In the genomic region with DNA sequence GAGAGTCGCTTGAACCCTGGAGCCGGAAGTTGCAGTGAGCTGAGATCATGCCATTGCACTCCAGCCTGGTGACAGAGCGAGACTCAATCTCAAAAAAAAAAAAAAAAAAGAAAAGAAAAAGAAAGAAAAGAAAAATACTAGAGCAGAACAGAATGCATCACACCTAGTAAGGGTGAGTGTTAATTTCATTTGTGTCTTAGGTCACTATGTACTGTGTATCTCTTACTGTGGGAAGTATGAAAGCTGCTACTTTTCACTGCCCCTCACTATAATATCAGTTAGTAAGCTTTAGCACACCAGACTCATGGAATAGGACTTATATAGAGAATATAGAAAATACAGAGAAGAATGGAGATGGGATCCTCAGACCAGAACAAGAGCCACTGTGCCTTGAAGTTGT, we compare ENCODE assay signal across 1 cellular context.
TF ChIP-seq lines count a peak whose summit lies in the region.

No MANE protein-coding gene starts in this region.

TF ChIP-seq in GM23338, 12 proteins besides CTCF, POLR2A, EP300 and RAD21 (continued from another document):
- TF ChIP-seq, protein P1, sequence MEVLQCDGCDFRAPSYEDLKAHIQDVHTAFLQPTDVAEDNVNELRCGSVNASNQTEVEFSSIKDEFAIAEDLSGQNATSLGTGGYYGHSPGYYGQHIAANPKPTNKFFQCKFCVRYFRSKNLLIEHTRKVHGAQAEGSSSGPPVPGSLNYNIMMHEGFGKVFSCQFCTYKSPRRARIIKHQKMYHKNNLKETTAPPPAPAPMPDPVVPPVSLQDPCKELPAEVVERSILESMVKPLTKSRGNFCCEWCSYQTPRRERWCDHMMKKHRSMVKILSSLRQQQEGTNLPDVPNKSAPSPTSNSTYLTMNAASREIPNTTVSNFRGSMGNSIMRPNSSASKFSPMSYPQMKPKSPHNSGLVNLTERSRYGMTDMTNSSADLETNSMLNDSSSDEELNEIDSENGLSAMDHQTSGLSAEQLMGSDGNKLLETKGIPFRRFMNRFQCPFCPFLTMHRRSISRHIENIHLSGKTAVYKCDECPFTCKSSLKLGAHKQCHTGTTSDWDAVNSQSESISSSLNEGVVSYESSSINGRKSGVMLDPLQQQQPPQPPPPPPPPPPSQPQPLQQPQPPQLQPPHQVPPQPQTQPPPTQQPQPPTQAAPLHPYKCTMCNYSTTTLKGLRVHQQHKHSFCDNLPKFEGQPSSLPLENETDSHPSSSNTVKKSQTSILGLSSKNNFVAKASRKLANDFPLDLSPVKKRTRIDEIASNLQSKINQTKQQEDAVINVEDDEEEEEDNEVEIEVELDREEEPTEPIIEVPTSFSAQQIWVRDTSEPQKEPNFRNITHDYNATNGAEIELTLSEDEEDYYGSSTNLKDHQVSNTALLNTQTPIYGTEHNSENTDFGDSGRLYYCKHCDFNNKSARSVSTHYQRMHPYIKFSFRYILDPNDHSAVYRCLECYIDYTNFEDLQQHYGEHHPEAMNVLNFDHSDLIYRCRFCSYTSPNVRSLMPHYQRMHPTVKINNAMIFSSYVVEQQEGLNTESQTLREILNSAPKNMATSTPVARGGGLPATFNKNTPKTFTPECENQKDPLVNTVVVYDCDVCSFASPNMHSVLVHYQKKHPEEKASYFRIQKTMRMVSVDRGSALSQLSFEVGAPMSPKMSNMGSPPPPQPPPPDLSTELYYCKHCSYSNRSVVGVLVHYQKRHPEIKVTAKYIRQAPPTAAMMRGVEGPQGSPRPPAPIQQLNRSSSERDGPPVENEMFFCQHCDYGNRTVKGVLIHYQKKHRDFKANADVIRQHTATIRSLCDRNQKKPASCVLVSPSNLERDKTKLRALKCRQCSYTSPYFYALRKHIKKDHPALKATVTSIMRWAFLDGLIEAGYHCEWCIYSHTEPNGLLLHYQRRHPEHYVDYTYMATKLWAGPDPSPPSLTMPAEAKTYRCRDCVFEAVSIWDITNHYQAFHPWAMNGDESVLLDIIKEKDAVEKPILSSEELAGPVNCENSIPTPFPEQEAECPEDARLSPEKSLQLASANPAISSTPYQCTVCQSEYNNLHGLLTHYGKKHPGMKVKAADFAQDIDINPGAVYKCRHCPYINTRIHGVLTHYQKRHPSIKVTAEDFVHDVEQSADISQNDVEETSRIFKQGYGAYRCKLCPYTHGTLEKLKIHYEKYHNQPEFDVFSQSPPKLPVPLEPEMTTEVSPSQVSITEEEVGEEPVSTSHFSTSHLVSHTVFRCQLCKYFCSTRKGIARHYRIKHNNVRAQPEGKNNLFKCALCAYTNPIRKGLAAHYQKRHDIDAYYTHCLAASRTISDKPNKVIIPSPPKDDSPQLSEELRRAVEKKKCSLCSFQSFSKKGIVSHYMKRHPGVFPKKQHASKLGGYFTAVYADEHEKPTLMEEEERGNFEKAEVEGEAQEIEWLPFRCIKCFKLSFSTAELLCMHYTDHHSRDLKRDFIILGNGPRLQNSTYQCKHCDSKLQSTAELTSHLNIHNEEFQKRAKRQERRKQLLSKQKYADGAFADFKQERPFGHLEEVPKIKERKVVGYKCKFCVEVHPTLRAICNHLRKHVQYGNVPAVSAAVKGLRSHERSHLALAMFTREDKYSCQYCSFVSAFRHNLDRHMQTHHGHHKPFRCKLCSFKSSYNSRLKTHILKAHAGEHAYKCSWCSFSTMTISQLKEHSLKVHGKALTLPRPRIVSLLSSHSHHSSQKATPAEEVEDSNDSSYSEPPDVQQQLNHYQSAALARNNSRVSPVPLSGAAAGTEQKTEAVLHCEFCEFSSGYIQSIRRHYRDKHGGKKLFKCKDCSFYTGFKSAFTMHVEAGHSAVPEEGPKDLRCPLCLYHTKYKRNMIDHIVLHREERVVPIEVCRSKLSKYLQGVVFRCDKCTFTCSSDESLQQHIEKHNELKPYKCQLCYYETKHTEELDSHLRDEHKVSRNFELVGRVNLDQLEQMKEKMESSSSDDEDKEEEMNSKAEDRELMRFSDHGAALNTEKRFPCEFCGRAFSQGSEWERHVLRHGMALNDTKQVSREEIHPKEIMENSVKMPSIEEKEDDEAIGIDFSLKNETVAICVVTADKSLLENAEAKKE (CRISPR knock-in tag; IDR thresholded peaks at IDR 0.05) = no peak
- TF ChIP-seq JUNB (IDR thresholded peaks at IDR 0.05; ENCODE audit: unreplicated experiment) (no peak), STAT1 (IDR thresholded peaks at IDR 0.05; ENCODE audit: unreplicated experiment) (no peak), EZH2phosphoT487 (IDR thresholded peaks at IDR 0.05; ENCODE audit: unreplicated experiment) (no peak), CREB1 (CRISPR knock-in tag; IDR thresholded peaks at IDR 0.05; ENCODE audit: low read depth) (no peak), ZNF114 (CRISPR knock-in tag; IDR thresholded peaks at IDR 0.05) (no peak)
